In genomic region chr13:53784331-53784730, GRCh38 we compare ENCODE assay signal across 19 cellular contexts.
"Had no signal": no experiment of that assay in that cellular context is flagged by ENCODE, and none has a peak within 500 bp of the region (broad histone marks: within the 10 kb centered on the region; RNA-seq: fewer than 3 reads in every experiment).

No MANE protein-coding gene starts in this region.

- H3K27me3 Mint-ChIP-seq: stimulated activated naive CD8-positive, alpha-beta T cell treated with anti-CD3 and anti-CD28 coated beads, Interleukin-15, amount 100 ng/mL, for 72 hours had no signal

- H3K4me1 Mint-ChIP-seq: stimulated activated naive CD8-positive, alpha-beta T cell treated with anti-CD3 and anti-CD28 coated beads, Interleukin-15, amount 100 ng/mL, for 72 hours had no signal

- DNase-seq: activated CD4-positive, alpha-beta T cell treated with anti-CD3 and anti-CD28 coated beads for 1 hour; activated CD4-positive, alpha-beta T cell treated with anti-CD3 and anti-CD28 coated beads, Interleukin-2, amount 50 U/mL, for 4 hours; adrenal gland; erythroblast; gastrocnemius medialis; heart right ventricle; left cardiac atrium; lower lobe of right lung; ovary; sigmoid colon; spleen; stimulated activated CD4-positive, alpha-beta T cell treated with anti-CD3 and anti-CD28 coated beads, Interleukin-1b, Interleukin-23, amount 100 ng/mL, for 48 hours; stimulated activated naive CD8-positive, alpha-beta T cell treated with anti-CD3 and anti-CD28 coated beads, Interleukin-15, amount 100 ng/mL, for 72 hours; T-helper 9 cell; upper lobe of left lung had no signal

- H3K9me3 Mint-ChIP-seq: neural crest cell had no signal

- H3K27me3 ChIP-seq: adrenal gland, cardiac muscle cell, gastrocnemius medialis, ovary, sigmoid colon, upper lobe of left lung had no signal

- H3K27ac ChIP-seq: adrenal gland, cardiac muscle cell, gastrocnemius medialis, heart right ventricle, lower lobe of right lung, ovary, sigmoid colon, spleen, upper lobe of left lung had no signal

- H3K9me3 ChIP-seq: adrenal gland, gastrocnemius medialis, heart right ventricle, lower lobe of right lung, ovary, sigmoid colon, spleen, upper lobe of left lung had no signal

- H3K4me3 ChIP-seq: adrenal gland, cardiac muscle cell, gastrocnemius medialis, heart right ventricle, lower lobe of right lung, ovary, sigmoid colon, spleen, upper lobe of left lung had no signal

- H3K36me3 Mint-ChIP-seq: activated naive CD4-positive, alpha-beta T cell treated with anti-CD3 and anti-CD28 coated beads, Interleukin-2, amount 50 U/mL, for 24 hours; mesothelial cell of epicardium had no signal

- H3K4me3 Mint-ChIP-seq: activated naive CD4-positive, alpha-beta T cell treated with anti-CD3 and anti-CD28 coated beads, Interleukin-2, amount 50 U/mL, for 24 hours; mesothelial cell of epicardium; neural crest cell; stimulated activated naive CD8-positive, alpha-beta T cell treated with anti-CD3 and anti-CD28 coated beads, Interleukin-15, amount 100 ng/mL, for 72 hours had no signal

- ATAC-seq: gastrocnemius medialis; heart right ventricle; left cardiac atrium; lower lobe of right lung; stimulated activated naive CD8-positive, alpha-beta T cell treated with anti-CD3 and anti-CD28 coated beads, Interleukin-15, amount 100 ng/mL, for 72 hours had no signal

- H3K36me3 ChIP-seq: adrenal gland, cardiac muscle cell, gastrocnemius medialis, heart right ventricle, lower lobe of right lung, ovary, sigmoid colon, spleen, upper lobe of left lung had no signal

- H3K27ac Mint-ChIP-seq: activated naive CD4-positive, alpha-beta T cell treated with anti-CD3 and anti-CD28 coated beads, Interleukin-2, amount 50 U/mL, for 24 hours; mesothelial cell of epicardium; stimulated activated naive CD8-positive, alpha-beta T cell treated with anti-CD3 and anti-CD28 coated beads, Interleukin-15, amount 100 ng/mL, for 72 hours had no signal

- H3K4me1 ChIP-seq: adrenal gland, lower lobe of right lung, upper lobe of left lung had no signal
